ENCODE assay signal across 20 cellular contexts in the genomic region with DNA sequence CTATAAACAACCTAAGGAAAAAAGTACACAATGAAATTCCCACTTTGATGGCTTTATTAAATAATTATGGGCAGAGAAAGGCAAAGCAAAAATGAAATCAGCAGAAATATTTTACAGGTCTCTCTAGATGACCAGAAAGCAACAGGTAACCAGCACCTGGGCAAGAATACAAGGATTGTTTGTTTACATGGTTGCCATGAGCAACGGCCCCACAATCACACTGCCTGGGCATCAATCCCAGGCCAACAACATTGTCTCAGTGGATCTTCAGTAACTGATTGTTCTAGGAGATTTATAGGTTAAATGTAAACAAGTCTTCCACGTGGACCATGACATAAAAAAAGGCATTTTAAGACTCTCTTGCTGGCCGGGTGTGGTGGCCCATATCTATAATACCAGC.
A peak's percentile ranks its signal among the peaks of the same experiment; 100 is the strongest.
DNase-seq lines count a peak whose midpoint lies in the region; ATAC-seq, FAIRE-seq and TF ChIP-seq lines count a peak whose summit lies in the region.
"Had no signal": no experiment of that assay in that cellular context is flagged by ENCODE, and none has a peak within 500 bp of the region (broad histone marks: within the 10 kb centered on the region; RNA-seq: fewer than 3 reads in every experiment).

No MANE protein-coding gene starts in this region.

- no peak for TF ChIP-seq POLR2A in HepG2 (IDR thresholded peaks at IDR 0.05; ENCODE audit: insufficient read depth in 1 of 2, low read depth in 2 of 2, low read length in 2 of 2)

- no peak overlapping the region for H3K9ac ChIP-seq in HepG2 (ENCODE audit: insufficient read depth, low read depth, low read length)

- in situ Hi-C loops in HepG2 (cut with HindIII; ENCODE audit: extremely low pct_ligation_motif_present, low pct_unique_long_range_greater_than_20kb), result no loop called here

- no peaks in the 10 kb centered on the region; a peak in 1 of 5 replicates for H3K27me3 ChIP-seq in HepG2 (ENCODE audit: control insufficient read depth in 1 of 2, insufficient read depth in 2 of 2, low read length in 2 of 2)
- H3K27me3 ChIP-seq: testis had no signal

- H3K36me3 ChIP-seq in HepG2 (replicated peaks in 1 of 2; ENCODE audit: control insufficient read depth in 1 of 2, insufficient read depth in 2 of 2, low read length in 2 of 2), result no peaks in the 10 kb centered on the region

- DNase-seq in DMS153 treated with DMSO at 0.1 percent for 48 hours (lab: John Stamatoyannopoulos, UW; ENCODE audit: unreplicated experiment), result peak; percentile 67
- peak; percentile 30 for DNase-seq in NCI-H1092 treated with DMSO at 0.1 percent for 48 hours (lab: John Stamatoyannopoulos, UW)
- peak; percentile 31 to 59 for DNase-seq in SHP77 (lab: John Stamatoyannopoulos, UW)
- DNase-seq in HepG2 (ENCODE audit: low spot score), result no peak
- no peak for DNase-seq in hippocampal formation (lab: John Stamatoyannopoulos, UW)
- DNase-seq: activated CD4-positive, alpha-beta memory T cell treated with anti-CD3 and anti-CD28 coated beads for 36 hours; amniotic stem cell; DMS79; immature natural killer cell; midbrain; NCI-H2227 treated with DMSO at 0.1 percent for 48 hours; OCI-M1; stimulated activated CD4-positive, alpha-beta T cell treated with anti-CD3 and anti-CD28 coated beads, Interleukin-4, amount 100 ng/mL, for 1 hour; stimulated activated CD8-positive, alpha-beta memory T cell treated with anti-CD3 and anti-CD28 coated beads, Interleukin-4, amount 100 ng/mL, for 48 hours; testis had no signal

- no peak for TF ChIP-seq CTCF in HepG2 (CRISPR knock-in tag; IDR thresholded peaks at IDR 0.05)

- H3K4me2 ChIP-seq in HepG2 (ENCODE audit: low read depth, low read length), result no peak overlapping the region

- H2AFZ ChIP-seq in HepG2 (ENCODE audit: low read length), result no peak overlapping the region

- POLR2A ChIA-PET in HepG2 (lab: Yijun Ruan, JAX), result no interaction called here

- no peak overlapping the region for H3K4me3 ChIP-seq in HepG2 (replicated peaks in 1 of 3; ENCODE audit: insufficient read depth in 1 of 3, low read depth in 2 of 3, low read length in 3 of 3)
- H3K4me3 ChIP-seq: testis had no signal

- no peaks in the 10 kb centered on the region for H4K20me1 ChIP-seq in HepG2 (ENCODE audit: insufficient read depth, low read length)

- TF ChIP-seq RAD21 in HepG2 (CRISPR knock-in tag; IDR thresholded peaks at IDR 0.05), result no peak

- no peaks in the 10 kb centered on the region for H3K9me3 ChIP-seq in HepG2 (ENCODE audit: low read length)
- H3K9me3 ChIP-seq: testis had no signal

- CTCF ChIA-PET in HepG2 (lab: Yijun Ruan, JAX; ENCODE audit: low intra/inter-chr PET ratio, low total read pairs), result no interaction called here

- no peak for TF ChIP-seq EP300 in HepG2 (IDR thresholded peaks at IDR 0.05; ENCODE audit: low read depth in 2 of 2, low read length in 2 of 2)
- TF ChIP-seq EP300 in HepG2 (CRISPR knock-in tag; IDR thresholded peaks at IDR 0.05; ENCODE audit: borderline replicate concordance), result no peak

- intact Hi-C loops in HepG2 (cut with micrococcal nuclease; ENCODE audit: unreplicated experiment), result no loop called here

- H3K27ac ChIP-seq in HepG2 (ENCODE audit: extremely low read length, insufficient read depth, low read length), result no peak overlapping the region
- H3K27ac ChIP-seq: testis had no signal

- WGBS in HepG2 (ENCODE audit: low lambda C conversion rate), result 2% methylated on average over 3 of the region's 3 CpGs

- BruUV-seq in HepG2 (replicated peaks; lab: Mats Ljungman, UMichigan), result no TSS peak

- ATAC-seq in HepG2, result no peak
- ATAC-seq in HG03469 (IDR thresholded peaks at IDR 0.05; ENCODE audit: unreplicated experiment), result no peak
- no peak for ATAC-seq in HG03108 (IDR thresholded peaks at IDR 0.05; ENCODE audit: unreplicated experiment)
- ATAC-seq in activated CD4-positive, CD25-positive, alpha-beta regulatory T cell treated with anti-CD3 and anti-CD28 coated beads, Interleukin-2, amount 50 U/mL, for 24 hours, result no peak
- ATAC-seq: SK-N-SH treated with all-trans-retinoic acid at 6 μM for 48 hours had no signal

- FAIRE-seq in HepG2 (lab: Jason Lieb, UNC), result no peak
- FAIRE-seq: TTC549 had no signal

- H3K79me2 ChIP-seq in HepG2 (ENCODE audit: insufficient read depth, low read length), result no peaks in the 10 kb centered on the region

- no peaks in the 10 kb centered on the region for H3K4me1 ChIP-seq in HepG2 (ENCODE audit: insufficient read depth, low read length)

TF ChIP-seq in HepG2, 621 proteins besides CTCF, POLR2A, EP300 and RAD21:
- TF ChIP-seq, protein P1, sequence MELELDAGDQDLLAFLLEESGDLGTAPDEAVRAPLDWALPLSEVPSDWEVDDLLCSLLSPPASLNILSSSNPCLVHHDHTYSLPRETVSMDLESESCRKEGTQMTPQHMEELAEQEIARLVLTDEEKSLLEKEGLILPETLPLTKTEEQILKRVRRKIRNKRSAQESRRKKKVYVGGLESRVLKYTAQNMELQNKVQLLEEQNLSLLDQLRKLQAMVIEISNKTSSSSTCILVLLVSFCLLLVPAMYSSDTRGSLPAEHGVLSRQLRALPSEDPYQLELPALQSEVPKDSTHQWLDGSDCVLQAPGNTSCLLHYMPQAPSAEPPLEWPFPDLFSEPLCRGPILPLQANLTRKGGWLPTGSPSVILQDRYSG (CRISPR knock-in tag; IDR thresholded peaks at IDR 0.05), result no peak
- TF ChIP-seq, protein P2, sequence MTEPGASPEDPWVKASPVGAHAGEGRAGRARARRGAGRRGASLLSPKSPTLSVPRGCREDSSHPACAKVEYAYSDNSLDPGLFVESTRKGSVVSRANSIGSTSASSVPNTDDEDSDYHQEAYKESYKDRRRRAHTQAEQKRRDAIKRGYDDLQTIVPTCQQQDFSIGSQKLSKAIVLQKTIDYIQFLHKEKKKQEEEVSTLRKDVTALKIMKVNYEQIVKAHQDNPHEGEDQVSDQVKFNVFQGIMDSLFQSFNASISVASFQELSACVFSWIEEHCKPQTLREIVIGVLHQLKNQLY (CRISPR knock-in tag; IDR thresholded peaks at IDR 0.05), result no peak
- 0 out of 2 replicates have a peak, but pooled peaks have one; percentile 27 for TF ChIP-seq RFX3 (CRISPR knock-in tag; IDR thresholded peaks at IDR 0.05)
- TF ChIP-seq, protein P3, sequence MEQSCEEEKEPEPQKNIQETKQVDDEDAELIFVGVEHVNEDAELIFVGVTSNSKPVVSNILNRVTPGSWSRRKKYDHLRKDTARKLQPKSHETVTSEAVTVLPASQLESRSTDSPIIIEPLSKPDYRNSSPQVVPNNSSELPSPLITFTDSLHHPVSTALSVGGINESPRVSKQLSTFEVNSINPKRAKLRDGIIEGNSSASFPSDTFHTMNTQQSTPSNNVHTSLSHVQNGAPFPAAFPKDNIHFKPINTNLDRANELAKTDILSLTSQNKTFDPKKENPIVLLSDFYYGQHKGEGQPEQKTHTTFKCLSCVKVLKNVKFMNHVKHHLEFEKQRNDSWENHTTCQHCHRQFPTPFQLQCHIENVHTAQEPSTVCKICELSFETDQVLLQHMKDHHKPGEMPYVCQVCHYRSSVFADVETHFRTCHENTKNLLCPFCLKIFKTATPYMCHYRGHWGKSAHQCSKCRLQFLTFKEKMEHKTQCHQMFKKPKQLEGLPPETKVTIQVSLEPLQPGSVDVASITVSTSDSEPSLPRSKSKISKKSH (CRISPR knock-in tag; IDR thresholded peaks at IDR 0.05; ENCODE audit: borderline replicate concordance), result no peak

Comparison
In these comparisons a context has a peak if more than half of its experiments do, and no peak if none do; other contexts are left out.
1. DNase-seq: peak in DMS153 treated with DMSO at 0.1 percent for 48 hours (single experiment), NCI-H1092 treated with DMSO at 0.1 percent for 48 hours (single experiment) and SHP77 (2 of 2); none in HepG2 (single experiment) and hippocampal formation (0 of 2).